Comparison of ENCODE assay signal across 27 cellular contexts in the genomic region with DNA sequence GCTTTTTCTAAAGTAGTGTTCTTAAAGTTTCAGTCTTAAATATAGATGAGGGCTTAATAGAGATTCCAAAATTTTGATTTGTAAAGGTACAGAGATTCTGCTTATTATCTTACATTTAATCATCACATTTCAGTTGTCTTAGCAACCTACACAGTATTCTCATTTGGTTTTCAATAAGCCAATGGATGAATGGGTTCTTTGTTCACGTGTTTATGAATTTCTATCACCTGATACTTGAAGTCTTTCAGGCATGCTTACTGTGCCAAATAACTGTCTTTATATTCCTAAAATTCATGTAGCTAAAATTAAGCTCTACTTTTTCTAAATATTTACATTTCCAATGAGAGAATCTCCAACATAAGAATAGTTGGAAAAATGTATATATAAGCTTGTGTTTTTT.
"Had no signal": no experiment of that assay in that cellular context is flagged by ENCODE, and none has a peak within 500 bp of the region (broad histone marks: within the 10 kb centered on the region; RNA-seq: fewer than 3 reads in every experiment).

No MANE protein-coding gene starts in this region.

- H3K9me3 ChIP-seq: gastroesophageal sphincter, heart left ventricle, neutrophil, pancreas, right lobe of liver, stomach, thyroid gland, vagina had no signal

- H3K36me3 ChIP-seq: gastroesophageal sphincter, heart left ventricle, neutrophil, pancreas, right lobe of liver, stomach, thyroid gland, vagina had no signal

- H3K27me3 ChIP-seq: gastroesophageal sphincter, heart left ventricle, hepatocyte, neutrophil, pancreas, right lobe of liver, stomach, thyroid gland, vagina had no signal

- DNase-seq: dorsolateral prefrontal cortex; effector CD4-positive, alpha-beta T cell; foreskin fibroblast; heart left ventricle; kidney; natural killer cell; pancreas; right lobe of liver; stimulated activated CD4-positive, alpha-beta T cell treated with anti-CD3 and anti-CD28 coated beads, Interleukin-12 subunit alpha, Interleukin-12 subunit beta, amount 100 ng/mL, for 4 hours; stimulated activated CD4-positive, alpha-beta T cell treated with anti-CD3 and anti-CD28 coated beads, Interleukin-1b, Interleukin-23, amount 100 ng/mL, for 48 hours; stimulated activated CD4-positive, alpha-beta T cell treated with anti-CD3 and anti-CD28 coated beads, Interleukin-4, amount 100 ng/mL, for 1 hour; stimulated activated naive CD4-positive, alpha-beta T cell treated with Interleukin-2 at 50 U/mL for 16 hours; stomach; thyroid gland; trophoblast cell had no signal

- ATAC-seq: esophagus mucosa; gastroesophageal sphincter; left lobe of liver; natural killer cell; pancreas; right lobe of liver; stimulated activated effector memory CD8-positive, alpha-beta T cell treated with anti-CD3 and anti-CD28 coated beads, Interleukin-12 subunit alpha, Interleukin-12 subunit beta, amount 100 ng/mL, for 72 hours had no signal

- H3K4me3 ChIP-seq: dorsolateral prefrontal cortex, gastroesophageal sphincter, heart left ventricle, hepatocyte, lung, pancreas, right lobe of liver, smooth muscle cell, stomach, thyroid gland, vagina had no signal

- H3K36me3 Mint-ChIP-seq: memory B cell; natural killer cell; stimulated activated effector memory CD8-positive, alpha-beta T cell treated with anti-CD3 and anti-CD28 coated beads, Interleukin-12 subunit alpha, Interleukin-12 subunit beta, amount 100 ng/mL, for 72 hours had no signal

- H3K4me1 ChIP-seq: gastroesophageal sphincter, pancreas, right lobe of liver, stomach, thyroid gland, vagina had no signal

- H2AFZ ChIP-seq: hepatocyte had no signal

- H3K4me3 Mint-ChIP-seq: memory B cell; natural killer cell; neural crest cell; stimulated activated effector memory CD8-positive, alpha-beta T cell treated with anti-CD3 and anti-CD28 coated beads, Interleukin-12 subunit alpha, Interleukin-12 subunit beta, amount 100 ng/mL, for 72 hours had no signal

- H3K27ac Mint-ChIP-seq: memory B cell; natural killer cell; stimulated activated effector memory CD8-positive, alpha-beta T cell treated with anti-CD3 and anti-CD28 coated beads, Interleukin-12 subunit alpha, Interleukin-12 subunit beta, amount 100 ng/mL, for 72 hours had no signal

- H3K27ac ChIP-seq: epithelial cell of prostate, gastroesophageal sphincter, hepatocyte, neutrophil, pancreas, right lobe of liver, stomach, thyroid gland, vagina had no signal

- H3K4me2 ChIP-seq: hepatocyte, smooth muscle cell had no signal

- H3K4me1 Mint-ChIP-seq: memory B cell; natural killer cell; stimulated activated effector memory CD8-positive, alpha-beta T cell treated with anti-CD3 and anti-CD28 coated beads, Interleukin-12 subunit alpha, Interleukin-12 subunit beta, amount 100 ng/mL, for 72 hours had no signal

- H3K9me3 Mint-ChIP-seq: memory B cell; neural crest cell; stimulated activated effector memory CD8-positive, alpha-beta T cell treated with anti-CD3 and anti-CD28 coated beads, Interleukin-12 subunit alpha, Interleukin-12 subunit beta, amount 100 ng/mL, for 72 hours had no signal

- H3K27me3 Mint-ChIP-seq: memory B cell had no signal

- H3K79me2 ChIP-seq: hepatocyte had no signal
